24 cellular contexts compared by ENCODE assay signal in genomic region chr4:118175506-118175905, GRCh38.
DNase-seq lines count a peak whose midpoint lies in the region; ATAC-seq and TF ChIP-seq lines count a peak whose summit lies in the region.
"Had no signal": no experiment of that assay in that cellular context is flagged by ENCODE, and none has a peak within 500 bp of the region (broad histone marks: within the 10 kb centered on the region; RNA-seq: fewer than 3 reads in every experiment).

No MANE protein-coding gene starts in this region.

- DNase-seq in Daoy (ENCODE audit: low read depth) (peak; percentile 48), RPMI7951 (ENCODE audit: low read depth) (peak; percentile 28), endodermal cell (peak; percentile 77), NCI-H2227 (lab: John Stamatoyannopoulos, UW; ENCODE audit: unreplicated experiment) (no peak)
- DNase-seq in Jurkat, Clone E6-1 (ENCODE audit: low read depth, low spot score): peak; percentile 97
- no peak for DNase-seq in activated T-cell treated with anti-CD3 and anti-CD28 coated beads, Interleukin-2, amount 50 U/mL, for 48 hours
- DNase-seq: activated CD8-positive, alpha-beta memory T cell treated with anti-CD3 and anti-CD28 coated beads, Interleukin-2, amount 50 U/mL, for 4 hours; activated effector memory CD4-positive, alpha-beta T cell treated with Interleukin-2 at 50 U/mL for 16 hours; body of pancreas; CD4-positive, alpha-beta T cell; effector CD4-positive, alpha-beta T cell; foreskin fibroblast; GM23248; heart right ventricle; naive B cell; NCI-H1092; NCI-H187; NCI-H82; nucleus accumbens; Right ventricle myocardium superior had no signal

- H3K4me3 Mint-ChIP-seq in endodermal cell: no peak overlapping the region
- H3K4me3 Mint-ChIP-seq: CD4-positive, alpha-beta T cell; naive B cell; type B pancreatic cell had no signal

- H3K4me1 Mint-ChIP-seq in endodermal cell: peaks cover 33% of the 10 kb centered on the region
- H3K4me1 Mint-ChIP-seq: naive B cell had no signal

- 56 to 58% methylated on average over 3 to 4 of the region's 4 CpGs for WGBS in endodermal cell (ENCODE audit: insufficient coverage in 1 of 2, insufficient read length in 1 of 2), 2 experiments

- no peak overlapping the region for H3K9ac ChIP-seq in endodermal cell (ENCODE audit: extremely low read depth, low read length, poor library complexity, severe bottlenecking)
- H3K9ac ChIP-seq: GM23248 had no signal

- H3K4me1 ChIP-seq in endodermal cell (ENCODE audit: control insufficient read depth, insufficient read depth, low read length): peaks cover 9% of the 10 kb centered on the region
- H3K4me1 ChIP-seq: body of pancreas, heart right ventricle had no signal

- no peaks in the 10 kb centered on the region for H3K36me3 ChIP-seq in endodermal cell (ENCODE audit: control insufficient read depth, insufficient read depth, low read length)
- H3K36me3 ChIP-seq: heart right ventricle had no signal

- H3K27me3 Mint-ChIP-seq in endodermal cell (ENCODE audit: insufficient read depth): no peaks in the 10 kb centered on the region
- H3K27me3 Mint-ChIP-seq: CD4-positive, alpha-beta T cell; type B pancreatic cell had no signal

- ATAC-seq in GM21737 (IDR thresholded peaks at IDR 0.05; ENCODE audit: unreplicated experiment) (no peak), GM19463 (IDR thresholded peaks at IDR 0.05; ENCODE audit: unreplicated experiment) (no peak)
- ATAC-seq: body of pancreas, heart right ventricle had no signal

- no peaks in the 10 kb centered on the region for H3K27me3 ChIP-seq in endodermal cell (ENCODE audit: control insufficient read depth, insufficient read depth, low read length, poor library complexity, severe bottlenecking)
- H3K27me3 ChIP-seq: body of pancreas, heart right ventricle had no signal

- H3K27ac Mint-ChIP-seq in endodermal cell: peak overlapping the region; percentile 32
- H3K27ac Mint-ChIP-seq: CD4-positive, alpha-beta T cell; type B pancreatic cell had no signal

- H3K27ac ChIP-seq in endodermal cell (ENCODE audit: low read depth, low read length): no peak overlapping the region
- H3K27ac ChIP-seq: body of pancreas, heart right ventricle, VCaP had no signal

- no peaks in the 10 kb centered on the region for H3K9me3 ChIP-seq in endodermal cell (ENCODE audit: control insufficient read depth, low read length)
- H3K9me3 ChIP-seq: body of pancreas, heart right ventricle had no signal

- no peak for TF ChIP-seq CTCF in endodermal cell (conservative IDR thresholded peaks at IDR 0.05)

- H3K9me3 Mint-ChIP-seq in endodermal cell: no peaks in the 10 kb centered on the region
- H3K9me3 Mint-ChIP-seq: CD4-positive, alpha-beta T cell; naive B cell; type B pancreatic cell had no signal

- H3K4me3 ChIP-seq in Jurkat, Clone E6-1 (ENCODE audit: low read length): peak overlapping the region; percentile 28
- H3K4me3 ChIP-seq in endodermal cell (ENCODE audit: low read length): peak overlapping the region; percentile 69
- H3K4me3 ChIP-seq: body of pancreas, GM23248, heart right ventricle had no signal

- no peaks in the 10 kb centered on the region for H3K36me3 Mint-ChIP-seq in endodermal cell (ENCODE audit: low read depth)
- H3K36me3 Mint-ChIP-seq: naive B cell, type B pancreatic cell had no signal

Comparison
In these comparisons a context has a peak if more than half of its experiments do, and no peak if none do; other contexts are left out.
1. DNase-seq: peak in Daoy (single experiment), Jurkat, Clone E6-1 (single experiment), RPMI7951 (single experiment) and endodermal cell (single experiment); none in activated T-cell treated with anti-CD3 and anti-CD28 coated beads, Interleukin-2, amount 50 U/mL, for 48 hours (0 of 2) and NCI-H2227 (single experiment).